ENCODE assay signal across 8 cellular contexts in the genomic region with DNA sequence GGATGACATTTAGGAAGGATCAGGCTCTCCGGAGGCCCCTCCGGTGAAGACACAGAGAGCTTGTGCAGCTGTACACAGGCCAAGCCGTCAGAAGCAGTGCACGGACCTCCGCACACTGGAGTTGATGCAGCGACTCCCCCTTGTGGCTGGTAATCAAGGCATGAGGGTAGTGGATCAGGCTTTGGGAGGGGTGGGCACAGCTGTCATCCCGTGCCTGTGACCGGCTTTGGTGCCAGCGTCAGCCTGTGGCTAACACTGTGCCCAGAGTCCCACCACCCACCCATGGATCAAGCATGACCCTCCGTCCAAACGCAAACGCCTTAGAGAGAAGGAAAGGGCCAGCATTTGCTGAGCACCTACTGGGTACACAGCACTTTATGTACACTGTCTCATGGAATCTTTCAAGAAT. TPM values are rescaled to one million over a fixed set of nuclear protein-coding genes. Genes with fewer than 3 reads are reported as not detected.
DNase-seq lines count a peak whose midpoint lies in the region; TF ChIP-seq lines count a peak whose summit lies in the region.

No MANE protein-coding gene starts in this region.

- H3K4me1 Mint-ChIP-seq in endodermal cell: no peaks in the 10 kb centered on the region
- H3K4me1 Mint-ChIP-seq in mesothelial cell of epicardium: no peaks in the 10 kb centered on the region

- WGBS in endodermal cell (ENCODE audit: insufficient coverage in 1 of 2, insufficient read length in 1 of 2), 2 experiments: 14 to 32% methylated on average over 8 to 12 of the region's 12 CpGs

- H3K36me3 ChIP-seq in endodermal cell (ENCODE audit: control insufficient read depth, insufficient read depth, low read length): no peaks in the 10 kb centered on the region

- H3K27me3 ChIP-seq in endodermal cell (ENCODE audit: control insufficient read depth, insufficient read depth, low read length, poor library complexity, severe bottlenecking): peaks cover 9% of the 10 kb centered on the region

- peak; percentile 83 for TF ChIP-seq CTCF in endodermal cell (conservative IDR thresholded peaks at IDR 0.05)
- TF ChIP-seq CTCF in mesothelial cell of epicardium (IDR thresholded peaks at IDR 0.05; ENCODE audit: unreplicated experiment): peak; percentile 42

- H3K9me3 Mint-ChIP-seq in endodermal cell (no peaks in the 10 kb centered on the region), mesothelial cell of epicardium (no peaks in the 10 kb centered on the region)

- H3K27ac ChIP-seq in endodermal cell (ENCODE audit: low read depth, low read length) (no peak overlapping the region), substantia nigra (ENCODE audit: low read depth, low read length, poor library complexity, severe bottlenecking) (no peak overlapping the region)

- no peaks in the 10 kb centered on the region for H3K9me3 ChIP-seq in endodermal cell (ENCODE audit: control insufficient read depth, low read length)

- H3K4me3 Mint-ChIP-seq in endodermal cell: no peak overlapping the region
- H3K4me3 Mint-ChIP-seq in mesothelial cell of epicardium: no peak overlapping the region

- no peak overlapping the region for H3K9ac ChIP-seq in endodermal cell (ENCODE audit: extremely low read depth, low read length, poor library complexity, severe bottlenecking)

- H3K36me3 Mint-ChIP-seq in endodermal cell (ENCODE audit: low read depth) (no peaks in the 10 kb centered on the region), mesothelial cell of epicardium (no peaks in the 10 kb centered on the region)

- DNase-seq in activated CD4-positive, CD25-positive, alpha-beta regulatory T cell treated with anti-CD3 and anti-CD28 coated beads, Interleukin-2, amount 50 U/mL, for 16 hours (ENCODE audit: low read depth, low spot score): peak; percentile 11
- DNase-seq in activated CD4-positive, CD25-positive, alpha-beta regulatory T cell treated with anti-CD3 and anti-CD28 coated beads, Interleukin-2, amount 50 U/mL, for 72 hours: no peak
- peak; percentile 66 for DNase-seq in NCI-H1092 treated with DMSO at 0.1 percent for 48 hours (lab: John Stamatoyannopoulos, UW)
- DNase-seq in activated CD4-positive, alpha-beta T cell treated with anti-CD3 and anti-CD28 coated beads for 1 hour: peak; percentile 13
- peak; percentile 87 for DNase-seq in endodermal cell
- peak in 1 of 2 experiments; percentile 57 for DNase-seq in mesothelial cell of epicardium (ENCODE audit: low spot score in 2 of 2, unreplicated experiment in 2 of 2)
- DNase-seq in substantia nigra (lab: John Stamatoyannopoulos, UW): peak in 30 of 49 donors; percentile 1 to 54 (median 26)
- no peak for DNase-seq in cortex of kidney (lab: John Stamatoyannopoulos, UW)

- H3K27ac Mint-ChIP-seq in endodermal cell: no peak overlapping the region
- H3K27ac Mint-ChIP-seq in mesothelial cell of epicardium: no peak overlapping the region

- H3K4me1 ChIP-seq in endodermal cell (ENCODE audit: control insufficient read depth, insufficient read depth, low read length): no peaks in the 10 kb centered on the region

- no peaks in the 10 kb centered on the region for H3K27me3 Mint-ChIP-seq in endodermal cell (ENCODE audit: insufficient read depth)
- H3K27me3 Mint-ChIP-seq in mesothelial cell of epicardium (ENCODE audit: low read depth): peaks cover 52% of the 10 kb centered on the region

- no peak overlapping the region for H3K4me3 ChIP-seq in endodermal cell (ENCODE audit: low read length)

RNA-seq across cellular contexts. Expression of a gene that starts 8.2 kb away (rescaled TPM):
- total RNA-seq in endodermal cell: 1 to 10 TPM; 2.0 to 2.2 TPM
- polyA plus RNA-seq in endodermal cell (2013, experiment 1 of 2): 1.1 TPM
- polyA plus RNA-seq in endodermal cell (2013, experiment 2 of 2): 0.79 TPM
- 1.0 to 1.1 TPM (median 1.0 TPM) in 3 replicates for total RNA-seq in mesothelial cell of epicardium

Comparison
In these comparisons a context has a peak if more than half of its experiments do, and no peak if none do; other contexts are left out.
1. DNase-seq: peak in activated CD4-positive, CD25-positive, alpha-beta regulatory T cell treated with anti-CD3 and anti-CD28 coated beads, Interleukin-2, amount 50 U/mL, for 16 hours (single experiment), NCI-H1092 treated with DMSO at 0.1 percent for 48 hours (single experiment), activated CD4-positive, alpha-beta T cell treated with anti-CD3 and anti-CD28 coated beads for 1 hour (single experiment), endodermal cell (single experiment) and substantia nigra (30 of 49); none in activated CD4-positive, CD25-positive, alpha-beta regulatory T cell treated with anti-CD3 and anti-CD28 coated beads, Interleukin-2, amount 50 U/mL, for 72 hours (single experiment) and cortex of kidney (single experiment).